Comparison of ENCODE assay signal across 12 cellular contexts in the genomic region with DNA sequence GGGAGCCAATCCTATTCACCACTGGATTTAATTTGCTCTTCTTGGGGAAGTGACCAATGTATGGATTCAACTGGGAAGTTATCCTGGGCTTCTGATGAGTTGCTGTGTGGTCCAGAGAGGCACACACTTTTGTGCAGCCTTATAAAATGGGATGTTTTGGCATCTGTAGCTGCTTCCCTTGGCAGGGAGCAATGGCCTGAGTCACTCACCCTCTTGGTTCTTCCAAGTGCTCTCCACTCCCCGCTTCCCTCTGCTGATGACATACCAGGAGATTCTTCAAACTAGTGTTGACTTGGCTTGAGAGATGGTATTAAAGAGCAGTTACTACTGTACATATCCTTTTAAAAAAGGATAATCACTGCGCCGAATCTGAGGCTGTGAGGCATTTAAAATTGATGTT.
DNase-seq lines count a peak whose midpoint lies in the region; ATAC-seq and TF ChIP-seq lines count a peak whose summit lies in the region.
"Had no signal": no experiment of that assay in that cellular context is flagged by ENCODE, and none has a peak within 500 bp of the region (broad histone marks: within the 10 kb centered on the region; RNA-seq: fewer than 3 reads in every experiment).

No MANE protein-coding gene starts in this region.

- no peak for TF ChIP-seq POLR2A in ovary (IDR thresholded peaks at IDR 0.05)

- no peaks in the 10 kb centered on the region for H3K9me3 Mint-ChIP-seq in CD14-positive monocyte

- no peak overlapping the region for H3K4me3 Mint-ChIP-seq in CD14-positive monocyte

- H3K4me2 ChIP-seq in fibroblast of lung (ENCODE audit: extremely low read depth, insufficient read depth, low read length): no peak overlapping the region

- no peaks in the 10 kb centered on the region for H3K36me3 ChIP-seq in fibroblast of lung (ENCODE audit: control insufficient read depth, insufficient read depth, low read length)
- no peaks in the 10 kb centered on the region for H3K36me3 ChIP-seq in ovary
- no peaks in the 10 kb centered on the region; the same call in 1 of the 2 replicates for H3K36me3 ChIP-seq in H7 (replicated peaks; ENCODE audit: control insufficient read depth, insufficient read depth, low read length)

- intact Hi-C loops in CD14-positive monocyte (cut with micrococcal nuclease) (loop anchor here in 1 of 2 donors (10.0 kb wide), 1 partner anchor 47 kb away; no protein-coding TSS in a partner anchor), ovary (cut with DNase I) (no loop called here)

- peaks cover 2% of the 10 kb centered on the region for H3K4me1 ChIP-seq in fibroblast of lung (ENCODE audit: control insufficient read depth, extremely low read depth, insufficient read depth, low read length)
- peaks cover 1% of the 10 kb centered on the region for H3K4me1 ChIP-seq in ovary (ENCODE audit: insufficient read depth)

- H3K27ac ChIP-seq in fibroblast of lung (ENCODE audit: insufficient read depth, low read length) (no peak overlapping the region), ovary (no peak overlapping the region)

- peaks cover 16 to 34% of the 10 kb centered on the region in 2 donors for H3K36me3 Mint-ChIP-seq in CD14-positive monocyte

- H3K27me3 Mint-ChIP-seq in CD14-positive monocyte (ENCODE audit: low read depth in 3 of 3): peaks cover 0 to 2% (median 0%) of the 10 kb centered on the region in 3 donors

- TF ChIP-seq EP300 in ovary (IDR thresholded peaks at IDR 0.05): no peak

- H2AFZ ChIP-seq in fibroblast of lung (ENCODE audit: low read length): no peak overlapping the region

- H3K9me3 ChIP-seq in fibroblast of lung (ENCODE audit: control insufficient read depth, insufficient read depth, low read depth, low read length) (no peaks in the 10 kb centered on the region), ovary (no peaks in the 10 kb centered on the region)

- peaks cover 88% of the 10 kb centered on the region for H3K4me1 Mint-ChIP-seq in CD14-positive monocyte

- DNase-seq in CD14-positive monocyte (ENCODE audit: low spot score) (no peak), NCI-H446 treated with DMSO at 0.1 percent for 48 hours (lab: John Stamatoyannopoulos, UW) (peak; percentile 81), fibroblast of lung (ENCODE audit: low read depth in 2 of 2) (peak; percentile 89 to 91), ovary (peak in 3 of 5 donors; percentile 16 to 59 (median 37)), NCI-H1105 (lab: John Stamatoyannopoulos, UW) (no peak), H7 (no peak)
- no peak for DNase-seq in stimulated activated CD4-positive, alpha-beta T cell treated with anti-CD3 and anti-CD28 coated beads, Interleukin-4, amount 100 ng/mL, for 1 hour
- DNase-seq: activated CD8-positive, alpha-beta memory T cell treated with anti-CD3 and anti-CD28 coated beads, Interleukin-2, amount 50 U/mL, for 48 hours; effector CD4-positive, alpha-beta T cell; NCI-H1092 treated with DMSO at 0.1 percent for 48 hours; SIG-M5 had no signal

- peaks cover 2% of the 10 kb centered on the region for H4K20me1 ChIP-seq in fibroblast of lung (ENCODE audit: control insufficient read depth, extremely low read depth, insufficient read depth, low read length)

- ATAC-seq in HG02678 (IDR thresholded peaks at IDR 0.05; ENCODE audit: unreplicated experiment): no peak

- no peak overlapping the region for H3K9ac ChIP-seq in fibroblast of lung (ENCODE audit: insufficient read depth, low read length)

- peak overlapping the region in 6 of 7 donors; percentile 1 to 86 (median 20) for H3K27ac Mint-ChIP-seq in CD14-positive monocyte

- H3K4me3 ChIP-seq in fibroblast of lung (replicated peaks in 1 of 4; ENCODE audit: control extremely low read depth in 1 of 4, insufficient read depth in 1 of 4, low read depth in 3 of 4, low read length in 4 of 4): no peak overlapping the region
- no peak overlapping the region for H3K4me3 ChIP-seq in ovary
- H3K4me3 ChIP-seq in H7 (ENCODE audit: insufficient read depth, low read depth, low read length): no peak overlapping the region

- no peak for TF ChIP-seq CTCF in CD14-positive monocyte (IDR thresholded peaks at IDR 0.05)
- TF ChIP-seq CTCF in fibroblast of lung (conservative IDR thresholded peaks at IDR 0.05 in 1 of 2, IDR thresholded peaks at IDR 0.05 in 1 of 2; ENCODE audit: low read depth in 1 of 2, low read length in 2 of 2): no peak
- no peak for TF ChIP-seq CTCF in ovary (IDR thresholded peaks at IDR 0.05)

- 58 to 69% (median 61%) methylated on average over 3 of the region's 3 CpGs for WGBS in ovary, 3 donors

- H3K79me2 ChIP-seq in fibroblast of lung (ENCODE audit: control insufficient read depth, insufficient read depth, low read length): peaks cover 7% of the 10 kb centered on the region

- no peaks in the 10 kb centered on the region for H3K27me3 ChIP-seq in fibroblast of lung (ENCODE audit: control insufficient read depth, insufficient read depth, low read length)
- no peaks in the 10 kb centered on the region for H3K27me3 ChIP-seq in ovary
- H3K27me3 ChIP-seq in H7 (ENCODE audit: control insufficient read depth, insufficient read depth, low read length): no peaks in the 10 kb centered on the region

Comparison
In these comparisons a context has a peak if more than half of its experiments do, and no peak if none do; other contexts are left out.
1. DNase-seq: peak in NCI-H446 treated with DMSO at 0.1 percent for 48 hours (single experiment), fibroblast of lung (2 of 2) and ovary (3 of 5); none in CD14-positive monocyte (single experiment), NCI-H1105 (single experiment), H7 (single experiment) and stimulated activated CD4-positive, alpha-beta T cell treated with anti-CD3 and anti-CD28 coated beads, Interleukin-4, amount 100 ng/mL, for 1 hour (single experiment).